8 cellular contexts compared by ENCODE assay signal in the genomic region with DNA sequence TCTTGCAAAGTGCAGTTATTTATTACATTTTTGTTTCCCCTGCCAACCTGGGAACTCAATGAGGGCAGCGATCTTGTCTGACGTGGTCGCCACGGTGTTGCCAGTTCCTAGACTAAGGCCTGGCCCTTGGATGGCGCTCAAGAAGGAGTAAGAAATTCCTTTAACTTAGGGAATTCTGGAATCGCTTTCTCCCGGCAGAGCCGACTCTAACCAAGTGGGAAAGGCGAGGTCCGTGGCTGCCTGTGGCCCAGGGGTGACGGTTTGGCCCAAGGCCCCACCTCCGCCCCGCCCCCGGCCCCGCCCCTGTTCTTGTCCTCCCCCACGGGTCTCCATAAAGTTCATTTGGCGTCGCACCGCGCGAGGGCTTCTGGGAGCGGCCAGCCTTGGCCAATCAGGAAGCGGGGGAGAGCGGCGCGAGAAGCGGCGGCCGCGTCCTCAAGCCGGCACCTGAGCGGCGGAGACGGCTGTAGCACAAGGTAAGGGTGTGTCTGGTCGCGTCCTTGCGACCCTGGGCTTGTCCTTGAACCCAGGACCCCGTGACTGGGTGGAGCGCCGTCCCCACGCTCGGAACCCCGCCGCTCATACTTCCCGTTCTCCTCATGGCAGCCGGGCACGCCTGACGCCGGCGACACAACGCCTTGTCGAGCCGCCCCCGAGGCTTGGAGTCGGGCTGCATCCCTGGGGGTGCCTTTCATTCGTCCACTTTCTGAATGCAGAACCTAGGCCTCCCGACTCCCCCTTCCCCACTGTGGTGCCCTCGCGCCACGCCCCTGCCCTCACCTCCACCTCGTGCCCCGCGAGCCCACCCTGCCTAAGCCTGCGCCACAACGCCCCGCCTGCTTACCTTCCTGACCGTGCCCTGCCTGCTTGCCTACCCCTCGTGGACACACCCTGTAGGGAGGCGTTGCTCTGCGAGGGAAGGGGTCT. TPM values are rescaled to one million over a fixed set of nuclear protein-coding genes. Genes with fewer than 3 reads are reported as not detected.
DNase-seq lines count a peak whose midpoint lies in the region; ATAC-seq and TF ChIP-seq lines count a peak whose summit lies in the region.

Gene NUP93 (plus strand): TSS at position 394 of the 927 bp plus-strand sequence. CDS start 18,119 bp downstream, outside the sequence.

- no peak for TF ChIP-seq CTCF in C4-2B (conservative IDR thresholded peaks at IDR 0.05)
- TF ChIP-seq CTCF in dorsolateral prefrontal cortex (IDR thresholded peaks at IDR 0.05 in 54 of 56, conservative IDR thresholded peaks at IDR 0.05 in 2 of 56; ENCODE audit: low read depth in 1 of 56, partially characterized antibody in 56 of 56), result peak in 35 of 56 donors; percentile 2 to 54 (median 26)
- no peak for TF ChIP-seq CTCF in lower leg skin (IDR thresholded peaks at IDR 0.05)

- H3K27me3 ChIP-seq in dorsolateral prefrontal cortex, result no peaks in the 10 kb centered on the region

- ATAC-seq in GM19397 (IDR thresholded peaks at IDR 0.05; ENCODE audit: unreplicated experiment), result peak; percentile 82
- peak; percentile 87 for ATAC-seq in HG03571 (IDR thresholded peaks at IDR 0.05; ENCODE audit: unreplicated experiment)

- 0% methylated on average over 33 to 37 of the region's 70 CpGs for WGBS in lower leg skin, 2 donors

- DNase-seq in NCI-H82 (lab: John Stamatoyannopoulos, UW) (peak; percentile 94), dorsolateral prefrontal cortex (peak; percentile 84 to 93 (median 90)), lower leg skin (ENCODE audit: low spot score in 2 of 2) (peak; percentile 88 to 98)
- peak; percentile 89 to 92 for DNase-seq in activated CD4-positive, alpha-beta T cell treated with anti-CD3 and anti-CD28 coated beads, Interleukin-2, amount 50 U/mL, for 48 hours
- DNase-seq in stimulated activated CD4-positive, alpha-beta T cell treated with anti-CD3 and anti-CD28 coated beads, Interleukin-4, amount 100 ng/mL, for 4 hours, result peak; percentile 84 to 89

- H3K27ac ChIP-seq in C4-2B, result peak within 1 kb of the TSS; percentile 77
- H3K27ac ChIP-seq in dorsolateral prefrontal cortex, result peak within 1 kb of the TSS in 58 of 59 donors; percentile 13 to 93 (median 74)

- peak within 1 kb of the TSS; percentile 61 to 100 (median 95) for H3K4me3 ChIP-seq in dorsolateral prefrontal cortex
- peak within 1 kb of the TSS; percentile 86 for H3K4me3 ChIP-seq in lower leg skin (ENCODE audit: low read depth, poor library complexity, severe bottlenecking)

- TF ChIP-seq POLR2A in lower leg skin (IDR thresholded peaks at IDR 0.05), result no peak

- intact Hi-C loops in dorsolateral prefrontal cortex (cut with DNase I), result no loop called here
- intact Hi-C loops in lower leg skin (cut with DNase I; ENCODE audit: low total_unique reads), result no loop called here

RNA-seq across cellular contexts. Expression of gene NUP93, which starts in this region (rescaled TPM):
- 100 to 1,000 TPM in 69 of 120 experiments, 10 to 100 TPM in 51; 60.0 to 155 (median 102) TPM for total RNA-seq in dorsolateral prefrontal cortex
- 10 to 100 TPM; 21.0 to 40.6 (median 31.2) TPM for total RNA-seq in lower leg skin

Comparison
In these comparisons a context has a peak if more than half of its experiments do, and no peak if none do; other contexts are left out.
1. Peak in every context shown above with its lines: DNase-seq, ATAC-seq, H3K4me3 ChIP-seq and H3K27ac ChIP-seq.
2. CTCF ChIP-seq: peak in dorsolateral prefrontal cortex (35 of 56); none in C4-2B (single experiment) and lower leg skin (0 of 3).